In the genomic region with DNA sequence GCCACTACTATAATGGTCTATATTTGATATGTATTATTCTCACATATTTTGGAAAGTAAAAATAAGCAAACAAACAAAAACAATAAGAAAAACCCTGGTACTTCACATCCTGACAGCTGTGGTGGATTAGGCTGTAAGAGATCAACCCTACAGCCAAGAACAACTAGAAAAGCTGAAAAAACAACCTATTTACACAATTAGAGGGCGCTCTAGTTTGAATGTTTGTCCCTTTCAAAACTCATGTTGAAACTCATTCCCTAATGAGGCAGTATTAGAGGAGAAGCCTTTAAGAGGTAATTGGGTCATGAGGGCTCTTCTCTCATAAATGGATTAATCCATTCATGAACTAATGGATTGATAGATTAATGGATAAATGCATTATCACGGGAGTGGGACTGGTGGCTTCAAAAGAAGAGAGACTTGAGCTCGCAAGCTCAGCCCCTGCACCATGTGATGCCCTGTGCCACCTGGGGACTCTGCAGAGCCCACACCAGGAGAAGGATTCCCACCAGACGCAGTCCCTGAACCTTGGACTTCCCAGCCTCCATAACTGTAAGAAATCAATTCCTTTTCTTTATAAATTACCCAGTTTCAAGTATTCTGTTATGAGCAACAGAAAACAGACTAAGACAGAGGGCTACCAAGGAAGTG, we compare ENCODE assay signal across 19 cellular contexts.
DNase-seq lines count a peak whose midpoint lies in the region; ATAC-seq and TF ChIP-seq lines count a peak whose summit lies in the region.
"Had no signal": no experiment of that assay in that cellular context is flagged by ENCODE, and none has a peak within 500 bp of the region (broad histone marks: within the 10 kb centered on the region; RNA-seq: fewer than 3 reads in every experiment).

No MANE protein-coding gene starts in this region.

- H3K36me3 Mint-ChIP-seq in chondrocyte (ENCODE audit: low read depth), result no peaks in the 10 kb centered on the region
- H3K36me3 Mint-ChIP-seq: activated CD4-positive, alpha-beta memory T cell treated with anti-CD3 and anti-CD28 coated beads for 36 hours had no signal

- no peaks in the 10 kb centered on the region for H3K27me3 Mint-ChIP-seq in chondrocyte (ENCODE audit: low read depth)
- H3K27me3 Mint-ChIP-seq: activated CD4-positive, alpha-beta memory T cell treated with anti-CD3 and anti-CD28 coated beads for 36 hours had no signal

- no peaks in the 10 kb centered on the region for H3K9me3 ChIP-seq in OCI-LY3 (ENCODE audit: insufficient read depth, low read length)
- H3K9me3 ChIP-seq: thyroid gland had no signal

- H3K9ac ChIP-seq in OCI-LY3 (ENCODE audit: low read length), result no peak overlapping the region

- no peaks in the 10 kb centered on the region for H3K4me1 Mint-ChIP-seq in chondrocyte (ENCODE audit: low read depth)

- H4K20me1 ChIP-seq in OCI-LY3 (ENCODE audit: insufficient read depth, low read length), result no peaks in the 10 kb centered on the region

- no peak overlapping the region for H3K4me3 Mint-ChIP-seq in chondrocyte (ENCODE audit: unreplicated experiment)
- H3K4me3 Mint-ChIP-seq: activated CD4-positive, alpha-beta memory T cell treated with anti-CD3 and anti-CD28 coated beads for 36 hours had no signal

- DNase-seq in ACHN (peak; percentile 14), HT-29 (ENCODE audit: low spot score) (peak; percentile 21), fibroblast of pulmonary artery (ENCODE audit: low read depth) (peak; percentile 31), chondrocyte (ENCODE audit: low spot score) (no peak), inferior parietal cortex (ENCODE audit: extremely low spot score) (no peak)
- DNase-seq: activated CD4-positive, alpha-beta memory T cell treated with anti-CD3 and anti-CD28 coated beads for 36 hours; activated effector memory CD4-positive, alpha-beta T cell treated with Interleukin-2 at 50 U/mL for 16 hours; foreskin keratinocyte; Karpas-422; kidney; stimulated activated CD4-positive, alpha-beta T cell treated with anti-CD3 and anti-CD28 coated beads, Interleukin-15, amount 100 ng/mL, for 24 hours; T-helper 9 cell; thyroid gland had no signal

- H3K27ac Mint-ChIP-seq in chondrocyte (ENCODE audit: unreplicated experiment), result no peak overlapping the region
- H3K27ac Mint-ChIP-seq: activated CD4-positive, alpha-beta memory T cell treated with anti-CD3 and anti-CD28 coated beads for 36 hours had no signal

- H2AFZ ChIP-seq in OCI-LY3 (ENCODE audit: low read depth, low read length), result no peak overlapping the region

- TF ChIP-seq CTCF in OCI-LY3 (IDR thresholded peaks at IDR 0.05; ENCODE audit: low read depth, low read length), result peak; percentile 23; the same call in 1 of the 2 replicates
- TF ChIP-seq CTCF in fibroblast of pulmonary artery (IDR thresholded peaks at IDR 0.05; ENCODE audit: low read length, missing control alignments), result peak; percentile 16
- no peak for TF ChIP-seq CTCF in chondrocyte (IDR thresholded peaks at IDR 0.05)

- H3K4me3 ChIP-seq in OCI-LY3 (ENCODE audit: low read length) (no peak overlapping the region), fibroblast of pulmonary artery (replicated peaks; ENCODE audit: low read depth, low read length) (no peak overlapping the region)
- H3K4me3 ChIP-seq: GM12878, thyroid gland had no signal

- H3K79me2 ChIP-seq in OCI-LY3 (ENCODE audit: low read length), result no peaks in the 10 kb centered on the region

- no peak overlapping the region for H3K27ac ChIP-seq in OCI-LY3 (ENCODE audit: low read length)
- H3K27ac ChIP-seq: foreskin keratinocyte, HL-60, RWPE1, thyroid gland had no signal

- no peak overlapping the region for H3K4me2 ChIP-seq in OCI-LY3 (ENCODE audit: low read length)

- H3K4me1 ChIP-seq in OCI-LY3 (ENCODE audit: low read length), result no peaks in the 10 kb centered on the region
- H3K4me1 ChIP-seq: thyroid gland had no signal

- H3K27me3 ChIP-seq in OCI-LY3 (ENCODE audit: low read depth, low read length), result no peaks in the 10 kb centered on the region
- H3K27me3 ChIP-seq: foreskin keratinocyte, thyroid gland had no signal

- no peaks in the 10 kb centered on the region for H3K36me3 ChIP-seq in OCI-LY3 (replicated peaks; ENCODE audit: low read depth, low read length)
- H3K36me3 ChIP-seq: thyroid gland had no signal

- H3K9me3 Mint-ChIP-seq in chondrocyte (ENCODE audit: low read depth), result no peaks in the 10 kb centered on the region
- H3K9me3 Mint-ChIP-seq: activated CD4-positive, alpha-beta memory T cell treated with anti-CD3 and anti-CD28 coated beads for 36 hours had no signal

- ATAC-seq in HG03432 (IDR thresholded peaks at IDR 0.05; ENCODE audit: unreplicated experiment) (no peak), GM21515 (IDR thresholded peaks at IDR 0.05; ENCODE audit: unreplicated experiment) (no peak)
- ATAC-seq: foreskin keratinocyte, GM12878 had no signal

- in situ Hi-C loops in ACHN (cut with HindIII; ENCODE audit: low pct_ligation_motif_present, low pct_unique_long_range_greater_than_20kb, low sequenced_read_pairs), result no loop called here

Comparison
In these comparisons a context has a peak if more than half of its experiments do, and no peak if none do; other contexts are left out.
1. DNase-seq: peak in ACHN (single experiment), HT-29 (single experiment) and fibroblast of pulmonary artery (single experiment); none in chondrocyte (single experiment) and inferior parietal cortex (single experiment).